ENCODE assay signal across 1 cellular context in the genomic region with DNA sequence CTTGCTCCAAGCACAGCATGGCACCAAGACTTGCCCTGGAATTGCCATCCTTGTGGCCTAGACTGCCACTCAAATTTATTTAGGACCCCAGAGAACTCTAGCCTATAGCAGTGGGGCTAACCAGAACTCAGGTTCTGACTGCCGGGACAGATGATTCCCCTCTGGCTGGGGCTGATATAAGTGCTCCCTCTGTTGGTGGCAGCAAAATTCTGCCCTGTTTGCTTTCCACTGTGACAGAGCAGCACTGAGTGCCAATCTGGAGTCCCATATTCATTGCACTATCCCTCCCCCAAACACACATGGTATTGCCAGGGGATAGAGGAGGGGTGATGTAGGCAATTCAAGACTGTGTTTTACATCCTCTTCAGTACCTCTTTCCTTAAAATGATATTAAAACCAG.
TF ChIP-seq lines count a peak whose summit lies in the region.

No MANE protein-coding gene starts in this region.

TF ChIP-seq in H1, 55 proteins besides CTCF, POLR2A, EP300 and RAD21:
- TF ChIP-seq POU5F1 (IDR thresholded peaks at IDR 0.05; ENCODE audit: low read depth, low read length) (no peak), JUN (IDR thresholded peaks at IDR 0.05; ENCODE audit: low read depth, low read length) (no peak), SUZ12 (IDR thresholded peaks at IDR 0.05; ENCODE audit: low read length) (no peak), CHD2 (IDR thresholded peaks at IDR 0.05; ENCODE audit: low read length) (no peak), SP2 (IDR thresholded peaks at IDR 0.05; ENCODE audit: low read length) (no peak), CTBP2 (IDR thresholded peaks at IDR 0.05; ENCODE audit: borderline replicate concordance, insufficient read depth, insufficient read length, low read length) (no peak), FOSL1 (IDR thresholded peaks at IDR 0.05; ENCODE audit: insufficient read depth, low read depth, low read length) (no peak), KDM1A (IDR thresholded peaks at IDR 0.05; ENCODE audit: borderline replicate concordance, low read length) (no peak), HDAC6 (IDR thresholded peaks at IDR 0.05; ENCODE audit: low read depth, low read length) (no peak), TAF1 (IDR thresholded peaks at IDR 0.05; ENCODE audit: low read depth, low read length) (no peak)
- TF ChIP-seq, protein P1, sequence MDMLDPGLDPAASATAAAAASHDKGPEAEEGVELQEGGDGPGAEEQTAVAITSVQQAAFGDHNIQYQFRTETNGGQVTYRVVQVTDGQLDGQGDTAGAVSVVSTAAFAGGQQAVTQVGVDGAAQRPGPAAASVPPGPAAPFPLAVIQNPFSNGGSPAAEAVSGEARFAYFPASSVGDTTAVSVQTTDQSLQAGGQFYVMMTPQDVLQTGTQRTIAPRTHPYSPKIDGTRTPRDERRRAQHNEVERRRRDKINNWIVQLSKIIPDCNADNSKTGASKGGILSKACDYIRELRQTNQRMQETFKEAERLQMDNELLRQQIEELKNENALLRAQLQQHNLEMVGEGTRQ (IDR thresholded peaks at IDR 0.05; ENCODE audit: low read length) = no peak
